Comparison of ENCODE assay signal across 18 cellular contexts in the genomic region with DNA sequence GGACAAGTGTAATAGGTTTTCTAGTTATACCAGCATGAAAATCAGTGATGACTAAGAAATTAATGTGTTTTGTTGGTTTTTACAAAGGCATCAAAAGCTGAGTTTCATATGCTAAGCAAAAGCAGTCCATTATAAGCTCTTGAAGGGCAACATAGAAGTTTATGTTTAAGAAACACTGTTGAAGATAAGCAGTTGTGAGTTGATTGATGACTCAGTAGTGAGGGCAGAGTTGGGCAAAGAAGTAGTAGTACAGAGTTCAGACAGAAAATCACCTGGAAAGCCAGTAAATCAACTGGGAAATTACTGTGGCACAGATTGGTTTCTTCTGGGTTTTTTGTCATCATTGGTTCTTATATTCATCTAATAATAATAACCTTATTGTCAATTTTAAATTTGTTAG.
"Had no signal": no experiment of that assay in that cellular context is flagged by ENCODE, and none has a peak within 500 bp of the region (broad histone marks: within the 10 kb centered on the region; RNA-seq: fewer than 3 reads in every experiment).

No MANE protein-coding gene starts in this region.

- H3K4me1 Mint-ChIP-seq: naive thymus-derived CD8-positive, alpha-beta T cell had no signal

- H3K4me3 Mint-ChIP-seq: dendritic cell treated with granulocyte-macrophage colony-stimulating factor and Interleukin-4, amounts not matched to agents 40 ng/mL and 50 ng/mL, for 4 days; naive thymus-derived CD8-positive, alpha-beta T cell; stimulated activated naive B cell treated with anti-CD40 and anti-IgM and Interleukin-4, amounts not matched to agents 10 μg/mL and 1 μg/mL and 100 μg/mL, for 72 hours had no signal

- H3K36me3 ChIP-seq: uterus had no signal

- DNase-seq: activated CD4-positive, alpha-beta T cell treated with anti-CD3 and anti-CD28 coated beads, Interleukin-2, amount 50 U/mL, for 4 hours; activated naive CD4-positive, alpha-beta T cell treated with anti-CD3 and anti-CD28 coated beads, Interleukin-2, amount 50 U/mL, for 16 hours; activated T-cell treated with anti-CD3 and anti-CD28 coated beads for 4 hours; amniotic stem cell; brain microvascular endothelial cell; cerebellar nuclear complex; hypothalamus; left ventricle myocardium inferior; naive thymus-derived CD8-positive, alpha-beta T cell; retina; stimulated activated CD4-positive, alpha-beta T cell treated with anti-CD3 and anti-CD28 coated beads, Interleukin-15, amount 100 ng/mL, for 24 hours; stimulated activated CD4-positive, alpha-beta T cell treated with anti-CD3 and anti-CD28 coated beads, Interleukin-4, amount 100 ng/mL, for 1 hour; stimulated activated naive B cell treated with anti-CD40 and anti-IgM and Interleukin-4, amounts not matched to agents 10 μg/mL and 1 μg/mL and 100 μg/mL, for 72 hours; T-helper 9 cell; tibial artery; uterus had no signal

- ATAC-seq: naive thymus-derived CD8-positive, alpha-beta T cell; stimulated activated naive B cell treated with anti-CD40 and anti-IgM and Interleukin-4, amounts not matched to agents 10 μg/mL and 1 μg/mL and 100 μg/mL, for 72 hours had no signal

- H3K9me3 ChIP-seq: left ventricle myocardium inferior, tibial artery, uterus had no signal

- H3K4me1 ChIP-seq: left ventricle myocardium inferior, tibial artery, uterus had no signal

- H3K4me3 ChIP-seq: left ventricle myocardium inferior, tibial artery, uterus had no signal

- H3K27me3 Mint-ChIP-seq: dendritic cell treated with granulocyte-macrophage colony-stimulating factor and Interleukin-4, amounts not matched to agents 40 ng/mL and 50 ng/mL, for 4 days; naive thymus-derived CD8-positive, alpha-beta T cell; stimulated activated naive B cell treated with anti-CD40 and anti-IgM and Interleukin-4, amounts not matched to agents 10 μg/mL and 1 μg/mL and 100 μg/mL, for 72 hours had no signal

- H3K27ac ChIP-seq: brain microvascular endothelial cell, left ventricle myocardium inferior, parathyroid adenoma, tibial artery, uterus had no signal

- H3K27ac Mint-ChIP-seq: dendritic cell treated with granulocyte-macrophage colony-stimulating factor and Interleukin-4, amounts not matched to agents 40 ng/mL and 50 ng/mL, for 4 days; naive thymus-derived CD8-positive, alpha-beta T cell; stimulated activated naive B cell treated with anti-CD40 and anti-IgM and Interleukin-4, amounts not matched to agents 10 μg/mL and 1 μg/mL and 100 μg/mL, for 72 hours had no signal

- H3K27me3 ChIP-seq: brain microvascular endothelial cell, tibial artery, uterus had no signal

- H3K9me3 Mint-ChIP-seq: dendritic cell treated with granulocyte-macrophage colony-stimulating factor and Interleukin-4, amounts not matched to agents 40 ng/mL and 50 ng/mL, for 4 days; naive thymus-derived CD8-positive, alpha-beta T cell; stimulated activated naive B cell treated with anti-CD40 and anti-IgM and Interleukin-4, amounts not matched to agents 10 μg/mL and 1 μg/mL and 100 μg/mL, for 72 hours had no signal
